In genomic region chrX:129318375-129318774, GRCh38 we compare ENCODE assay signal across 9 cellular contexts.
A peak's percentile ranks its signal among the peaks of the same experiment; 100 is the strongest.
DNase-seq lines count a peak whose midpoint lies in the region; ATAC-seq, FAIRE-seq and TF ChIP-seq lines count a peak whose summit lies in the region.
"Had no signal": no experiment of that assay in that cellular context is flagged by ENCODE, and none has a peak within 500 bp of the region (broad histone marks: within the 10 kb centered on the region; RNA-seq: fewer than 3 reads in every experiment).

No MANE protein-coding gene starts in this region.

- no peak for FAIRE-seq in RCC 7860 (lab: Jason Lieb, UNC)

- intact Hi-C loops in gastrocnemius medialis (cut with DNase I; ENCODE audit: low total_unique reads): no loop called here

- H3K36me3 ChIP-seq in HEK293 (ENCODE audit: control insufficient read depth in 2 of 2, insufficient read depth in 1 of 2, low read length in 2 of 2): no peaks in the 10 kb centered on the region
- H3K36me3 ChIP-seq in gastrocnemius medialis: no peaks in the 10 kb centered on the region

- CTCF ChIA-PET in HEK293 (lab: Yijun Ruan, JAX): interaction anchor here (0.6 to 1.1 kb wide), 7 partner anchors 10 to 223 kb away, joined by 3 to 4 read pairs (median 3); no protein-coding TSS in a partner anchor

- peak; percentile 53 for ATAC-seq in left lobe of liver
- no peak for ATAC-seq in gastrocnemius medialis
- ATAC-seq in HG03571 (IDR thresholded peaks at IDR 0.05; ENCODE audit: unreplicated experiment): no peak

- H3K4me1 ChIP-seq in HEK293 (ENCODE audit: control insufficient read depth, insufficient read depth, low read length): no peaks in the 10 kb centered on the region
- no peaks in the 10 kb centered on the region for H3K4me1 ChIP-seq in gastrocnemius medialis

- no peaks in the 10 kb centered on the region for H3K27me3 ChIP-seq in gastrocnemius medialis

- peak; percentile 35 for DNase-seq in DMS 273 (lab: John Stamatoyannopoulos, UW; ENCODE audit: unreplicated experiment)
- peak; percentile 20 for DNase-seq in SW480 (ENCODE audit: low spot score)
- DNase-seq in left lobe of liver (ENCODE audit: low spot score): no peak
- no peak for DNase-seq in gastrocnemius medialis
- no peak for DNase-seq in RCC 7860 (ENCODE audit: low spot score)
- DNase-seq in GDM1 (lab: John Stamatoyannopoulos, UW): no peak

- in situ Hi-C loops in gastrocnemius medialis (cut with MboI; ENCODE audit: low sequenced_read_pairs in 4 of 4): no loop called here

- H3K4me3 ChIP-seq in HEK293 (ENCODE audit: low read depth, low read length) (no peak overlapping the region), gastrocnemius medialis (no peak overlapping the region)
- H3K4me3 ChIP-seq: SK-N-MC had no signal

- H3K27ac ChIP-seq in HEK293 (ENCODE audit: extremely low read depth, low read depth, low read length): no peak overlapping the region
- no peak overlapping the region for H3K27ac ChIP-seq in gastrocnemius medialis
- H3K27ac ChIP-seq: SK-N-MC had no signal

- H3K9me3 ChIP-seq in HEK293 (ENCODE audit: control insufficient read depth, insufficient read depth, low read depth, low read length) (no peaks in the 10 kb centered on the region), gastrocnemius medialis (no peaks in the 10 kb centered on the region)

- TF ChIP-seq POLR2A in gastrocnemius medialis (IDR thresholded peaks at IDR 0.05): no peak

- POLR2A ChIA-PET in HEK293 (lab: Yijun Ruan, JAX): no interaction called here

- TF ChIP-seq CTCF in HEK293 (tag by site-specific recombination; IDR thresholded peaks at IDR 0.05) (peak; percentile 69), gastrocnemius medialis (IDR thresholded peaks at IDR 0.05 in 4 of 5, conservative IDR thresholded peaks at IDR 0.05 in 1 of 5) (peak in 1 of 5 experiments; percentile 20)

TF ChIP-seq in HEK293, 187 proteins besides CTCF, POLR2A, EP300 and RAD21:
- TF ChIP-seq ZNF23 (tag by site-specific recombination; IDR thresholded peaks at IDR 0.05; ENCODE audit: borderline replicate concordance): no peak
- TF ChIP-seq ZNF76 (tag by site-specific recombination; IDR thresholded peaks at IDR 0.05; ENCODE audit: borderline replicate concordance, low read depth): no peak
- no peak for TF ChIP-seq ZNF704 (tag by site-specific recombination; IDR thresholded peaks at IDR 0.05)
- peak; percentile 40 for TF ChIP-seq ZNF654 (tag by site-specific recombination; IDR thresholded peaks at IDR 0.05; ENCODE audit: low read depth)
- TF ChIP-seq ZNF174 (tag by site-specific recombination; IDR thresholded peaks at IDR 0.05): no peak
- TF ChIP-seq ZSCAN5A (tag by site-specific recombination; IDR thresholded peaks at IDR 0.05): no peak
- TF ChIP-seq ZNF830 (tag by site-specific recombination; IDR thresholded peaks at IDR 0.05; ENCODE audit: low read depth): no peak

Comparison
In these comparisons a context has a peak if more than half of its experiments do, and no peak if none do; other contexts are left out.
1. DNase-seq: peak in DMS 273 (single experiment) and SW480 (single experiment); none in left lobe of liver (single experiment), gastrocnemius medialis (0 of 2), RCC 7860 (single experiment) and GDM1 (single experiment).